10 cellular contexts compared by ENCODE assay signal in genomic region chr9:129282308-129283211, GRCh38.
A peak's percentile ranks its signal among the peaks of the same experiment; 100 is the strongest.
DNase-seq lines count a peak whose midpoint lies in the region; ATAC-seq, FAIRE-seq and TF ChIP-seq lines count a peak whose summit lies in the region.
"Had no signal": no experiment of that assay in that cellular context is flagged by ENCODE, and none has a peak within 500 bp of the region (broad histone marks: within the 10 kb centered on the region; RNA-seq: fewer than 3 reads in every experiment).

No MANE protein-coding gene starts in this region.

- ATAC-seq in IMR-90 (ENCODE audit: low read depth) (no peak), body of pancreas (peak; percentile 67), HG03097 (IDR thresholded peaks at IDR 0.05; ENCODE audit: low FRiP score, unreplicated experiment) (no peak), GM21723 (IDR thresholded peaks at IDR 0.05; ENCODE audit: unreplicated experiment) (no peak)

- dilution Hi-C loops in IMR-90 (cut with HindIII; ENCODE audit: low sequenced_read_pairs, unreplicated experiment), result no loop called here

- in situ Hi-C loops in IMR-90 (cut with MboI; ENCODE audit: low sequenced_read_pairs), result no loop called here

- no peaks in the 10 kb centered on the region for H4K20me1 ChIP-seq in IMR-90 (ENCODE audit: insufficient read depth, low read length)

- no peak overlapping the region for H3K14ac ChIP-seq in IMR-90 (replicated peaks; ENCODE audit: low read depth, low read length)

- no peak overlapping the region for H4K91ac ChIP-seq in IMR-90 (ENCODE audit: insufficient read depth, low read depth, low read length)

- H2BK5ac ChIP-seq in IMR-90 (ENCODE audit: low read depth, low read length, poor library complexity, severe bottlenecking), result no peak overlapping the region

- H3K27ac ChIP-seq in IMR-90 (ENCODE audit: insufficient read depth, low read length) (no peak overlapping the region), body of pancreas (peak overlapping the region; percentile 12 to 60 (median 54)), kidney (ENCODE audit: low read depth in 2 of 2, low read length in 2 of 2) (peak overlapping the region; percentile 36 to 49), sigmoid colon (peak overlapping the region; percentile 27 to 47 (median 34))

- 53% methylated on average over 3 of the region's 29 CpGs; no CpG with 5 or more reads in 1 of the 2 experiments for WGBS in IMR-90 (ENCODE audit: extremely low coverage in 2 of 2, insufficient read length in 1 of 2), 2 experiments
- 42 to 47% methylated on average over 17 to 26 of the region's 29 CpGs for WGBS in body of pancreas, 2 donors
- 72 to 79% methylated on average over 29 of the region's 29 CpGs for WGBS in sigmoid colon, 2 donors

- no peak overlapping the region for H4K5ac ChIP-seq in IMR-90 (ENCODE audit: low read depth, low read length)

- TF ChIP-seq POLR2A in IMR-90 (IDR thresholded peaks at IDR 0.05; ENCODE audit: low read depth, low read length) (no peak), body of pancreas (IDR thresholded peaks at IDR 0.05) (no peak), sigmoid colon (IDR thresholded peaks at IDR 0.05) (no peak)

- H3K36me3 ChIP-seq in IMR-90 (ENCODE audit: control insufficient read depth, insufficient read depth, low read length), result no peaks in the 10 kb centered on the region
- no peaks in the 10 kb centered on the region for H3K36me3 ChIP-seq in body of pancreas (replicated peaks in 1 of 2; ENCODE audit: insufficient read depth in 1 of 2, low read depth in 2 of 2)
- peaks cover 0 to 3% of the 10 kb centered on the region in 2 donors for H3K36me3 ChIP-seq in kidney (ENCODE audit: control insufficient read depth in 1 of 2, insufficient read depth in 2 of 2, low read length in 2 of 2)
- H3K36me3 ChIP-seq in sigmoid colon, result no peaks in the 10 kb centered on the region

- no peak overlapping the region for H3K23ac ChIP-seq in IMR-90 (ENCODE audit: low read depth, low read length)

- no TSS peak for BruUV-seq in IMR-90 (replicated peaks; lab: Mats Ljungman, UMichigan)

- H3K27me3 ChIP-seq in IMR-90 (ENCODE audit: control insufficient read depth, insufficient read depth, low read length) (no peaks in the 10 kb centered on the region), body of pancreas (no peaks in the 10 kb centered on the region), sigmoid colon (no peaks in the 10 kb centered on the region)

- H2BK15ac ChIP-seq in IMR-90 (ENCODE audit: low read depth, low read length), result no peak overlapping the region

- no peak overlapping the region for H2AK9ac ChIP-seq in IMR-90 (replicated peaks; ENCODE audit: low read depth, low read length, poor library complexity)

- H3K4me3 ChIP-seq in IMR-90 (ENCODE audit: insufficient read depth, low read depth, low read length) (no peak overlapping the region), body of pancreas (peak overlapping the region in 1 of 2 donors; percentile 14), kidney (ENCODE audit: low read length in 2 of 2) (peak overlapping the region; percentile 36 to 69), sigmoid colon (peak overlapping the region in 3 of 4 donors; percentile 21 to 46 (median 35))

- intact Hi-C loops in IMR-90 (cut with micrococcal nuclease) (no loop called here), body of pancreas (cut with DNase I) (no loop called here), kidney (cut with DNase I) (no loop called here), sigmoid colon (cut with DNase I) (no loop called here)

- no peak overlapping the region for H2BK120ac ChIP-seq in IMR-90 (ENCODE audit: low read depth, low read length)

- no peak overlapping the region for H3K4me2 ChIP-seq in IMR-90 (ENCODE audit: low read depth, low read length)

- no peaks in the 10 kb centered on the region for H3K9me1 ChIP-seq in IMR-90 (ENCODE audit: insufficient read depth, low read length)

- H3K18ac ChIP-seq in IMR-90 (ENCODE audit: low read depth, low read length), result no peak overlapping the region

- POLR2A ChIA-PET in IMR-90 (lab: Charles Lee; ENCODE audit: unreplicated experiment), result no interaction called here

- TF ChIP-seq RAD21 in IMR-90 (IDR thresholded peaks at IDR 0.05; ENCODE audit: low read length), result no peak

- H3K4me1 ChIP-seq in IMR-90 (ENCODE audit: control insufficient read depth, insufficient read depth, low read length), result peaks cover 5% of the 10 kb centered on the region
- peaks cover 5% of the 10 kb centered on the region for H3K4me1 ChIP-seq in body of pancreas
- peaks cover 3 to 8% of the 10 kb centered on the region in 2 donors for H3K4me1 ChIP-seq in kidney (ENCODE audit: control insufficient read depth in 1 of 2, insufficient read depth in 1 of 2, low read depth in 1 of 2, low read length in 2 of 2)
- H3K4me1 ChIP-seq in sigmoid colon, result no peaks in the 10 kb centered on the region

- no peaks in the 10 kb centered on the region for H3K79me1 ChIP-seq in IMR-90 (ENCODE audit: low read depth in 1 of 2, low read length in 2 of 2)

- peak overlapping the region; percentile 81 for H2AFZ ChIP-seq in IMR-90 (replicated peaks; ENCODE audit: low read length, poor library complexity)

- H2AK5ac ChIP-seq in IMR-90 (ENCODE audit: low read depth, low read length), result no peak overlapping the region

- CTCF ChIA-PET in IMR-90 (lab: Yijun Ruan, JAX), result no interaction called here

- DNase-seq in IMR-90 (no peak), body of pancreas (peak; percentile 13 to 69 (median 55)), kidney (peak; percentile 72), sigmoid colon (peak; percentile 61), NCI-H2171 treated with DMSO at 0.1 percent for 48 hours (lab: John Stamatoyannopoulos, UW) (no peak), NCI-H2171 (lab: John Stamatoyannopoulos, UW) (no peak)
- DNase-seq: activated CD4-positive, alpha-beta T cell treated with anti-CD3 and anti-CD28 coated beads, Interleukin-2, amount 10 ng/mL, durations not matched to agents 24 days and 14 days; GF-D8 had no signal

- no peak overlapping the region for H3K9ac ChIP-seq in IMR-90 (ENCODE audit: low read depth, low read length)
- peak overlapping the region; percentile 63 to 71 for H3K9ac ChIP-seq in kidney (ENCODE audit: low read length in 2 of 2)

- TF ChIP-seq EP300 in sigmoid colon (IDR thresholded peaks at IDR 0.05), result no peak

- H4K8ac ChIP-seq in IMR-90 (ENCODE audit: low read depth in 2 of 2, low read length in 2 of 2), result no peak overlapping the region

- FAIRE-seq in kidney (lab: Jason Lieb, UNC), result no peak

- no peaks in the 10 kb centered on the region for H3K9me3 ChIP-seq in IMR-90 (ENCODE audit: control insufficient read depth, insufficient read depth, low read length)
- H3K9me3 ChIP-seq in body of pancreas, result no peaks in the 10 kb centered on the region
- no peaks in the 10 kb centered on the region for H3K9me3 ChIP-seq in kidney (ENCODE audit: control insufficient read depth in 1 of 2, low read length in 2 of 2)
- H3K9me3 ChIP-seq in sigmoid colon, result no peaks in the 10 kb centered on the region

- no peak overlapping the region for H2BK20ac ChIP-seq in IMR-90 (ENCODE audit: low read depth, low read length)

- TF ChIP-seq CTCF in IMR-90 (conservative IDR thresholded peaks at IDR 0.05; ENCODE audit: low read depth, low read length) (no peak), body of pancreas (IDR thresholded peaks at IDR 0.05) (no peak), kidney (IDR thresholded peaks at IDR 0.05; ENCODE audit: borderline replicate concordance, extremely low read depth, insufficient read depth) (no peak), sigmoid colon (IDR thresholded peaks at IDR 0.05) (no peak)

- H3K56ac ChIP-seq in IMR-90 (ENCODE audit: extremely low read depth, insufficient read depth, low read length), result no peak overlapping the region

- H3K4ac ChIP-seq in IMR-90 (ENCODE audit: low read depth, low read length), result no peak overlapping the region

TF ChIP-seq in IMR-90, 13 proteins besides CTCF, POLR2A, EP300 and RAD21:
- no peak for TF ChIP-seq MAFK (IDR thresholded peaks at IDR 0.05; ENCODE audit: low read depth, low read length)
- TF ChIP-seq NFE2L2 (IDR thresholded peaks at IDR 0.05; ENCODE audit: low read depth, low read length), result no peak
- TF ChIP-seq BHLHE40 (IDR thresholded peaks at IDR 0.05; ENCODE audit: low read depth, low read length), result no peak
- TF ChIP-seq SMC3 (IDR thresholded peaks at IDR 0.05; ENCODE audit: low read depth, low read length), result no peak
- TF ChIP-seq RFX5 (IDR thresholded peaks at IDR 0.05; ENCODE audit: low read depth, low read length), result no peak
- no peak for TF ChIP-seq FOS (IDR thresholded peaks at IDR 0.05; ENCODE audit: low read depth, low read length)
- TF ChIP-seq MAZ (IDR thresholded peaks at IDR 0.05; ENCODE audit: borderline replicate concordance, low read depth, low read length), result no peak
- TF ChIP-seq, protein P1, sequence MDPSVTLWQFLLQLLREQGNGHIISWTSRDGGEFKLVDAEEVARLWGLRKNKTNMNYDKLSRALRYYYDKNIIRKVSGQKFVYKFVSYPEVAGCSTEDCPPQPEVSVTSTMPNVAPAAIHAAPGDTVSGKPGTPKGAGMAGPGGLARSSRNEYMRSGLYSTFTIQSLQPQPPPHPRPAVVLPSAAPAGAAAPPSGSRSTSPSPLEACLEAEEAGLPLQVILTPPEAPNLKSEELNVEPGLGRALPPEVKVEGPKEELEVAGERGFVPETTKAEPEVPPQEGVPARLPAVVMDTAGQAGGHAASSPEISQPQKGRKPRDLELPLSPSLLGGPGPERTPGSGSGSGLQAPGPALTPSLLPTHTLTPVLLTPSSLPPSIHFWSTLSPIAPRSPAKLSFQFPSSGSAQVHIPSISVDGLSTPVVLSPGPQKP (IDR thresholded peaks at IDR 0.05; ENCODE audit: borderline replicate concordance, low read depth, low read length), result no peak
- TF ChIP-seq, protein P2, sequence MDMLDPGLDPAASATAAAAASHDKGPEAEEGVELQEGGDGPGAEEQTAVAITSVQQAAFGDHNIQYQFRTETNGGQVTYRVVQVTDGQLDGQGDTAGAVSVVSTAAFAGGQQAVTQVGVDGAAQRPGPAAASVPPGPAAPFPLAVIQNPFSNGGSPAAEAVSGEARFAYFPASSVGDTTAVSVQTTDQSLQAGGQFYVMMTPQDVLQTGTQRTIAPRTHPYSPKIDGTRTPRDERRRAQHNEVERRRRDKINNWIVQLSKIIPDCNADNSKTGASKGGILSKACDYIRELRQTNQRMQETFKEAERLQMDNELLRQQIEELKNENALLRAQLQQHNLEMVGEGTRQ (IDR thresholded peaks at IDR 0.05; ENCODE audit: low read depth, low read length), result no peak
TF ChIP-seq in IMR-90: peak in this region for 0.

Comparison
In these comparisons a context has a peak if more than half of its experiments do, and no peak if none do; other contexts are left out.
1. DNase-seq: peak in body of pancreas (4 of 4), kidney (single experiment) and sigmoid colon (single experiment); none in IMR-90 (single experiment), NCI-H2171 treated with DMSO at 0.1 percent for 48 hours (single experiment) and NCI-H2171 (single experiment).